In the genomic region with DNA sequence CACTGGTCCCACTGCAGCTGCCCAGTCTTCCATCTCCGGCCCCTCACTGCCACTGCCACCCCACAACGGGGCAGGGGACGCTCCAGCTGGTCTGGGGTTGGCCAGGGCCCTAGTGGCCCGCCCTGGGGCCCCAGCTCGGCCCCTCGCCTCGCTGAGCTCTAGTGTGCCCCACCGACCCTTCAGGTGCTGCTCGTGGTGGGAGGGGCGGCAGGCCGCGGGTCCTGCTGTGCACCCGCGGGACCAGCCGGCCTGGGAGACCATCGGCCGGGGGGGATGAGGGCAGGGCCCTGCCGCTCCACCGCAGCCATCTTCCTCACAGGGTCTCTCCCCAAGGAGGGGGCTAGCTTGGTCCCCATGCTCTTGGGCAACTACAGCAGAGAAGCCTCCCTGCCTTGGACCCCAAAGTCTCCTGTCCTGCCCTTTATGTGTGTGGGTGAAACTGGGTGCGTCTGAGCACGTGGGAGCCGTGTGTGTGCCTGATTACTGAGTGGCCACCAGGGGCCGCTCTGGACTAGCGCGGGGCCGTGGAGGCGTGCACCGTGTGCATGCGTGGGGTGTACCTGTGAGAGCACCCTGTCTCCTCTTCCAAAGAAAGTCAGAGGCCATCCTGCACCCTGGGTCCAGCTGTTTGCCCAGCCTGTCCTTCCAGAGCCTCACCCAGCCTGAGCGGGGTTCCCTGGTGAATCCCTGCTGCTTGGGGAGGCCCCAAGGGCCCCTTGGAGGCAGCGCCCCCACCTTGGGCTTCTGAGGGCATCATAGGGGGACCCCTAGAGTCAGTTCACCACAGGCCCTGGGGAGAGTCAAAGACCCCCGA, we compare ENCODE assay signal across 8 cellular contexts. TPM values are rescaled to one million over a fixed set of nuclear protein-coding genes. Genes with fewer than 3 reads are reported as not detected.
DNase-seq lines count a peak whose midpoint lies in the region; ATAC-seq, FAIRE-seq and TF ChIP-seq lines count a peak whose summit lies in the region.

No MANE protein-coding gene starts in this region.

- TF ChIP-seq CTCF in AG04449 (IDR thresholded peaks at IDR 0.05; ENCODE audit: insufficient read depth, low read length, missing control alignments) (peak; percentile 88), RWPE2 (IDR thresholded peaks at IDR 0.05; ENCODE audit: poor library complexity, severe bottlenecking) (peak; percentile 85), glutamatergic neuron (IDR thresholded peaks at IDR 0.05; ENCODE audit: partially characterized antibody, unreplicated experiment) (peak; percentile 62), gastrocnemius medialis (IDR thresholded peaks at IDR 0.05 in 4 of 5, conservative IDR thresholded peaks at IDR 0.05 in 1 of 5) (peak in 4 of 5 experiments; percentile 43 to 66 (median 58))

- CTCF ChIA-PET in AG04449 (lab: Yijun Ruan, JAX) = interaction anchor here (0.8 to 4.2 kb wide), 13 partner anchors 10 to 104 kb away, joined by 3 to 45 read pairs (median 4); partner anchors contain the start of gene ARSA

- no peaks in the 10 kb centered on the region for H3K27me3 ChIP-seq in RWPE2 (ENCODE audit: insufficient read depth, poor library complexity, severe bottlenecking)
- peaks cover 0 to 14% (median 11%) of the 10 kb centered on the region in 3 donors for H3K27me3 ChIP-seq in gastrocnemius medialis

- H3K4me3 Mint-ChIP-seq in glutamatergic neuron (ENCODE audit: unreplicated experiment) = no peak overlapping the region

- TF ChIP-seq POLR2A in H54 (IDR thresholded peaks at IDR 0.05; ENCODE audit: low read depth, low read length) = no peak
- TF ChIP-seq POLR2A in gastrocnemius medialis (IDR thresholded peaks at IDR 0.05) = no peak

- H3K4me1 Mint-ChIP-seq in glutamatergic neuron (ENCODE audit: low read depth, unreplicated experiment) = no peaks in the 10 kb centered on the region

- POLR2A ChIA-PET in AG04449 (lab: Yijun Ruan, JAX) = no interaction called here

- H3K36me3 Mint-ChIP-seq in glutamatergic neuron (ENCODE audit: unreplicated experiment) = no peaks in the 10 kb centered on the region

- no peaks in the 10 kb centered on the region for H3K36me3 ChIP-seq in RWPE2 (ENCODE audit: low read depth)
- H3K36me3 ChIP-seq in gastrocnemius medialis = no peaks in the 10 kb centered on the region

- H3K27ac ChIP-seq in RWPE2 (ENCODE audit: poor library complexity, severe bottlenecking) = no peak overlapping the region
- no peak overlapping the region for H3K27ac ChIP-seq in gastrocnemius medialis

- H3K9me3 Mint-ChIP-seq in glutamatergic neuron (ENCODE audit: unreplicated experiment) = peaks cover 6% of the 10 kb centered on the region

- H3K4me3 ChIP-seq in AG04449 (ENCODE audit: low read depth, low read length) (no peak overlapping the region), RWPE2 (ENCODE audit: severe bottlenecking) (no peak overlapping the region), gastrocnemius medialis (no peak overlapping the region)

- intact Hi-C loops in gastrocnemius medialis (cut with DNase I; ENCODE audit: low total_unique reads) = no loop called here

- FAIRE-seq in H54 (lab: Jason Lieb, UNC) = no peak

- in situ Hi-C loops in gastrocnemius medialis (cut with MboI; ENCODE audit: low sequenced_read_pairs in 4 of 4) = no loop called here

- DNase-seq in AG04449 (ENCODE audit: low read depth, low spot score) = no peak
- DNase-seq in H54 (ENCODE audit: insufficient read length, low spot score) = peak; percentile 76
- peak; percentile 25 for DNase-seq in RWPE2 (ENCODE audit: low spot score)
- DNase-seq in activated naive CD4-positive, alpha-beta T cell treated with Interleukin-2 at 50 U/mL for 16 hours = peak; percentile 63
- no peak for DNase-seq in glutamatergic neuron
- no peak for DNase-seq in gastrocnemius medialis
- no peak for DNase-seq in DMS79 treated with DMSO at 0.1 percent for 48 hours (lab: John Stamatoyannopoulos, UW)

- H3K27ac Mint-ChIP-seq in glutamatergic neuron (ENCODE audit: unreplicated experiment) = no peak overlapping the region

- H3K4me1 ChIP-seq in RWPE2 (ENCODE audit: insufficient read depth, poor library complexity, severe bottlenecking) (no peaks in the 10 kb centered on the region), gastrocnemius medialis (peaks cover 6 to 15% of the 10 kb centered on the region in 2 donors)

- no peaks in the 10 kb centered on the region for H3K9me3 ChIP-seq in RWPE2 (ENCODE audit: severe bottlenecking)
- no peaks in the 10 kb centered on the region for H3K9me3 ChIP-seq in gastrocnemius medialis

- peak; percentile 76 for ATAC-seq in RWPE2 (ENCODE audit: low read depth)
- ATAC-seq in gastrocnemius medialis = no peak
- no peak for ATAC-seq in HG03521 (IDR thresholded peaks at IDR 0.05; ENCODE audit: unreplicated experiment)

- peaks cover 33% of the 10 kb centered on the region for H3K27me3 Mint-ChIP-seq in glutamatergic neuron (ENCODE audit: unreplicated experiment)

RNA-seq across cellular contexts. Expression of gene ACR, which starts 6.0 kb away (rescaled TPM):
- not detected for total RNA-seq in glutamatergic neuron (ENCODE audit: unreplicated experiment)
- not detected for total RNA-seq in gastrocnemius medialis

RNA-seq across cellular contexts. Expression of gene RABL2B, which starts 51.4 kb away (rescaled TPM):
- total RNA-seq in glutamatergic neuron (ENCODE audit: unreplicated experiment) = 19.2 TPM
- 1 to 10 TPM; 1.0 to 8.2 (median 1.7) TPM for total RNA-seq in gastrocnemius medialis

RNA-seq across cellular contexts. Expression of gene SHANK3, which starts 59.4 kb away (rescaled TPM):
- total RNA-seq in glutamatergic neuron (ENCODE audit: unreplicated experiment) = 20.4 TPM
- total RNA-seq in gastrocnemius medialis = 1 to 10 TPM; 3.8 to 9.8 (median 5.1) TPM

Comparison
In these comparisons a context has a peak if more than half of its experiments do, and no peak if none do; other contexts are left out.
1. DNase-seq: peak in H54 (single experiment), RWPE2 (single experiment) and activated naive CD4-positive, alpha-beta T cell treated with Interleukin-2 at 50 U/mL for 16 hours (single experiment); none in AG04449 (single experiment), glutamatergic neuron (single experiment), gastrocnemius medialis (0 of 2) and DMS79 treated with DMSO at 0.1 percent for 48 hours (single experiment).
2. Peak in every context shown above with its lines, with median percentiles within 50 percentile points of each other: CTCF ChIP-seq.